Comparison of ENCODE assay signal across 36 cellular contexts in the genomic region with DNA sequence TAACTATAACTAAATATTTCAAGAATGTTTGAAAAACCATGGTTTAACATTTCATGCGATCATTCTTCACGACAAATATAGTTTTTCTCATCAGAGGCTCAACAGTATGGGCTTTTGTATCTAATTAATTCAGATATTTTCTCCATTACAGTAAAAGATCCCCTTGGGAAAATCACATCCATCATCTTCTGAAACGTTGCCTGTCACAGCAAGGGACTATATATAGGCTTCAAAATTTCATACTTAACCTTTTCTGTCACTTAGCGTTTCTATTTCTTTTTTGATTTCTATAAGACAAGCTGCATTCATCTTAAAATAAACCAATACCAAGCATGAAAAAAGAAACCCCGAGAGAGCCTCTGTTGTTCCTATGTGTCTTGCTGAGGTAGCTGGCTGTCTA.
"Had no signal": no experiment of that assay in that cellular context is flagged by ENCODE, and none has a peak within 500 bp of the region (broad histone marks: within the 10 kb centered on the region; RNA-seq: fewer than 3 reads in every experiment).

No MANE protein-coding gene starts in this region.

- H3K36me3 ChIP-seq: adrenal gland, ascending aorta, brain microvascular endothelial cell, breast epithelium, cardiac muscle cell had no signal

- H3K27me3 Mint-ChIP-seq: activated naive CD4-positive, alpha-beta T cell treated with anti-CD3 and anti-CD28 coated beads, Interleukin-2, amount 10 ng/mL, durations not matched to agents 7 days and 5 days; activated naive CD4-positive, alpha-beta T cell treated with anti-CD3 and anti-CD28 coated beads, Interleukin-2, amount 50 U/mL, for 24 hours; activated naive CD8-positive, alpha-beta T cell; activated naive CD8-positive, alpha-beta T cell treated with anti-CD3 and anti-CD28 coated beads for 36 hours; activated naive CD8-positive, alpha-beta T cell treated with anti-CD3 and anti-CD28 coated beads, Interleukin-2, amount 10 ng/mL, durations not matched to agents 7 days and 5 days; activated naive CD8-positive, alpha-beta T cell treated with anti-CD3 and anti-CD28 coated beads, Interleukin-2, amount 50 U/mL, for 24 hours; activated T-helper 17 cell treated with anti-CD3 and anti-CD28 coated beads, Interleukin-2, amount 50 U/mL, for 72 hours; brain; central memory CD8-positive, alpha-beta T cell had no signal

- H3K27ac ChIP-seq: adrenal gland, ascending aorta, body of pancreas, brain microvascular endothelial cell, breast epithelium, cardiac muscle cell had no signal

- H3K9me3 ChIP-seq: adrenal gland, ascending aorta, body of pancreas, breast epithelium had no signal

- H3K27ac Mint-ChIP-seq: activated naive CD4-positive, alpha-beta T cell treated with anti-CD3 and anti-CD28 coated beads for 36 hours; activated naive CD4-positive, alpha-beta T cell treated with anti-CD3 and anti-CD28 coated beads, Interleukin-2, amount 10 ng/mL, durations not matched to agents 7 days and 5 days; activated naive CD4-positive, alpha-beta T cell treated with anti-CD3 and anti-CD28 coated beads, Interleukin-2, amount 50 U/mL, for 24 hours; activated naive CD8-positive, alpha-beta T cell; activated naive CD8-positive, alpha-beta T cell treated with anti-CD3 and anti-CD28 coated beads for 36 hours; activated naive CD8-positive, alpha-beta T cell treated with anti-CD3 and anti-CD28 coated beads, Interleukin-2, amount 10 ng/mL, durations not matched to agents 7 days and 5 days; activated naive CD8-positive, alpha-beta T cell treated with anti-CD3 and anti-CD28 coated beads, Interleukin-2, amount 50 U/mL, for 24 hours; activated T-cell treated with anti-CD3 and anti-CD28 coated beads, Interleukin-2, amount 50 U/mL, for 72 hours; activated T-helper 1 cell treated with anti-CD3 and anti-CD28 coated beads, Interleukin-12 subunit alpha, Interleukin-12 subunit beta, Interleukin-2, Interleukin-4 antibody, amounts not matched to agents 30 ng/mL and 10 ng/mL and 1 ng/mL, durations not matched to agents 14 hours and 24 hours and 36 hours; activated T-helper 17 cell treated with anti-CD3 and anti-CD28 coated beads, Interleukin-2, amount 50 U/mL, for 72 hours; activated T-helper 2 cell treated with anti-CD3 and anti-CD28 coated beads, Interferon-gamma antibody, Interleukin-2, Interleukin-4, amounts not matched to agents 10 μg/mL and 5 μg/mL and 100 μg/mL, durations not matched to agents 14 hours and 24 hours and 36 hours had no signal

- H3K4me1 Mint-ChIP-seq: activated naive CD4-positive, alpha-beta T cell treated with anti-CD3 and anti-CD28 coated beads, Interleukin-2, amount 10 ng/mL, durations not matched to agents 7 days and 5 days; activated naive CD4-positive, alpha-beta T cell treated with anti-CD3 and anti-CD28 coated beads, Interleukin-2, amount 50 U/mL, for 24 hours; activated naive CD8-positive, alpha-beta T cell treated with anti-CD3 and anti-CD28 coated beads for 36 hours; activated naive CD8-positive, alpha-beta T cell treated with anti-CD3 and anti-CD28 coated beads, Interleukin-2, amount 10 ng/mL, durations not matched to agents 7 days and 5 days; activated naive CD8-positive, alpha-beta T cell treated with anti-CD3 and anti-CD28 coated beads, Interleukin-2, amount 50 U/mL, for 24 hours; activated T-helper 17 cell treated with anti-CD3 and anti-CD28 coated beads, Interleukin-2, amount 50 U/mL, for 72 hours; central memory CD8-positive, alpha-beta T cell had no signal

- H3K36me3 Mint-ChIP-seq: activated naive CD4-positive, alpha-beta T cell treated with anti-CD3 and anti-CD28 coated beads, Interleukin-2, amount 10 ng/mL, durations not matched to agents 7 days and 5 days; activated naive CD8-positive, alpha-beta T cell treated with anti-CD3 and anti-CD28 coated beads for 36 hours; activated naive CD8-positive, alpha-beta T cell treated with anti-CD3 and anti-CD28 coated beads, Interleukin-2, amount 10 ng/mL, durations not matched to agents 7 days and 5 days; brain had no signal

- H3K27me3 ChIP-seq: adrenal gland, ascending aorta, body of pancreas, brain microvascular endothelial cell, breast epithelium, cardiac muscle cell had no signal

- H3K4me3 ChIP-seq: adrenal gland, ascending aorta, body of pancreas, breast epithelium, cardiac muscle cell had no signal

- DNase-seq: activated effector memory CD4-positive, alpha-beta T cell treated with anti-CD3 and anti-CD28 coated beads, Interleukin-2, amount 50 U/mL, for 16 hours; activated effector memory CD4-positive, alpha-beta T cell treated with Interleukin-2 at 50 U/mL for 16 hours; activated gamma-delta T cell; activated gamma-delta T cell treated with Interleukin-2 at 50 U/mL for 16 hours; activated naive CD4-positive, alpha-beta T cell; activated naive CD4-positive, alpha-beta T cell treated with anti-CD3 and anti-CD28 coated beads for 36 hours; activated naive CD4-positive, alpha-beta T cell treated with anti-CD3 and anti-CD28 coated beads, Interleukin-2, amount 10 ng/mL, durations not matched to agents 7 days and 5 days; activated naive CD4-positive, alpha-beta T cell treated with anti-CD3 and anti-CD28 coated beads, Interleukin-2, amount 50 U/mL, for 16 hours; activated naive CD4-positive, alpha-beta T cell treated with Interleukin-2 at 50 U/mL for 16 hours; activated naive CD8-positive, alpha-beta T cell treated with anti-CD3 and anti-CD28 coated beads for 36 hours; activated naive CD8-positive, alpha-beta T cell treated with anti-CD3 and anti-CD28 coated beads, Interleukin-2, amount 10 ng/mL, durations not matched to agents 7 days and 5 days; activated naive CD8-positive, alpha-beta T cell treated with anti-CD3 and anti-CD28 coated beads, Interleukin-2, amount 50 U/mL, for 24 hours; activated T-cell treated with anti-CD3 and anti-CD28 coated beads, Interleukin-2, amount 50 U/mL, for 4 hours; activated T-cell treated with anti-CD3 and anti-CD28 coated beads, Interleukin-2, amount 50 U/mL, for 48 hours; activated T-cell treated with anti-CD3 and anti-CD28 coated beads, Interleukin-2, amount 50 U/mL, for 72 hours; adrenal gland; amniotic stem cell; amygdala; anterior cingulate cortex; aorta; body of pancreas; brain microvascular endothelial cell; caudate nucleus; central memory CD4-positive, alpha-beta T cell; cerebellar nuclear complex had no signal

- H3K4me3 Mint-ChIP-seq: activated naive CD4-positive, alpha-beta T cell treated with anti-CD3 and anti-CD28 coated beads for 36 hours; activated naive CD4-positive, alpha-beta T cell treated with anti-CD3 and anti-CD28 coated beads, Interleukin-2, amount 10 ng/mL, durations not matched to agents 7 days and 5 days; activated naive CD4-positive, alpha-beta T cell treated with anti-CD3 and anti-CD28 coated beads, Interleukin-2, amount 50 U/mL, for 24 hours; activated naive CD8-positive, alpha-beta T cell; activated naive CD8-positive, alpha-beta T cell treated with anti-CD3 and anti-CD28 coated beads for 36 hours; activated naive CD8-positive, alpha-beta T cell treated with anti-CD3 and anti-CD28 coated beads, Interleukin-2, amount 10 ng/mL, durations not matched to agents 7 days and 5 days; activated naive CD8-positive, alpha-beta T cell treated with anti-CD3 and anti-CD28 coated beads, Interleukin-2, amount 50 U/mL, for 24 hours; activated T-cell treated with anti-CD3 and anti-CD28 coated beads, Interleukin-2, amount 50 U/mL, for 4 hours; activated T-cell treated with anti-CD3 and anti-CD28 coated beads, Interleukin-2, amount 50 U/mL, for 72 hours; activated T-helper 1 cell treated with anti-CD3 and anti-CD28 coated beads, Interleukin-12 subunit alpha, Interleukin-12 subunit beta, Interleukin-2, Interleukin-4 antibody, amounts not matched to agents 30 ng/mL and 10 ng/mL and 1 ng/mL, durations not matched to agents 14 hours and 24 hours and 36 hours; activated T-helper 17 cell treated with anti-CD3 and anti-CD28 coated beads, Interleukin-2, amount 50 U/mL, for 72 hours; brain; central memory CD8-positive, alpha-beta T cell had no signal

- H3K4me1 ChIP-seq: adrenal gland, ascending aorta, body of pancreas, breast epithelium had no signal

- ATAC-seq: activated naive CD4-positive, alpha-beta T cell treated with anti-CD3 and anti-CD28 coated beads, Interleukin-2, amount 50 U/mL, for 72 hours; activated naive CD8-positive, alpha-beta T cell treated with anti-CD3 and anti-CD28 coated beads, Interleukin-2, amount 50 U/mL, for 24 hours; activated T-cell treated with anti-CD3 and anti-CD28 coated beads, Interleukin-2, amount 50 U/mL, for 4 hours; activated T-cell treated with anti-CD3 and anti-CD28 coated beads, Interleukin-2, amount 50 U/mL, for 72 hours; activated T-helper 17 cell treated with anti-CD3 and anti-CD28 coated beads, Interleukin-2, amount 50 U/mL, for 72 hours; body of pancreas had no signal
